25 cellular contexts compared by ENCODE assay signal in genomic region chr2:86213056-86213455, GRCh38. TPM values are rescaled to one million over a fixed set of nuclear protein-coding genes. Genes with fewer than 3 reads are reported as not detected.
DNase-seq lines count a peak whose midpoint lies in the region; ATAC-seq and TF ChIP-seq lines count a peak whose summit lies in the region.
"Had no signal": no experiment of that assay in that cellular context is flagged by ENCODE, and none has a peak within 500 bp of the region (broad histone marks: within the 10 kb centered on the region; RNA-seq: fewer than 3 reads in every experiment).

No MANE protein-coding gene starts in this region.

- H4K20me1 ChIP-seq in hepatocyte (ENCODE audit: insufficient read depth, poor library complexity, severe bottlenecking) = no peaks in the 10 kb centered on the region

- POLR2A ChIA-PET in Caco-2 (lab: Charles Lee) = no interaction called here

- H3K27ac ChIP-seq in hepatocyte = peak overlapping the region; percentile 70
- H3K27ac ChIP-seq in stomach = peak overlapping the region in 4 of 5 donors; percentile 39 to 75 (median 64)
- H3K27ac ChIP-seq: spleen, vagina had no signal

- TF ChIP-seq CTCF in hepatocyte (IDR thresholded peaks at IDR 0.05; ENCODE audit: poor library complexity) (no peak), stomach (IDR thresholded peaks at IDR 0.05) (no peak), Caco-2 (IDR thresholded peaks at IDR 0.05; ENCODE audit: insufficient read depth in 1 of 2, low read depth in 1 of 2, low read length in 1 of 2, severe bottlenecking in 1 of 2, unreplicated experiment in 1 of 2) (no peak)

- H3K9me2 ChIP-seq in hepatocyte (replicated peaks; ENCODE audit: insufficient read depth) = no peaks in the 10 kb centered on the region

- ATAC-seq in HG03565 (IDR thresholded peaks at IDR 0.05; ENCODE audit: unreplicated experiment) = no peak
- ATAC-seq: activated T-cell treated with anti-CD3 and anti-CD28 coated beads, Interleukin-2, amount 50 U/mL, for 72 hours; naive thymus-derived CD8-positive, alpha-beta T cell; SK-N-SH treated with all-trans-retinoic acid at 6 μM for 48 hours; stimulated activated naive B cell treated with anti-CD40 and anti-IgM and Interleukin-4, amounts not matched to agents 10 μg/mL and 1 μg/mL and 100 μg/mL, for 72 hours had no signal

- no peak overlapping the region for H3K4me2 ChIP-seq in hepatocyte

- BruUV-seq in Caco-2 (replicated peaks; lab: Mats Ljungman, UMichigan) = no TSS peak

- H3K9me3 ChIP-seq in hepatocyte (ENCODE audit: low read depth) (no peaks in the 10 kb centered on the region), stomach (no peaks in the 10 kb centered on the region), Caco-2 (no peaks in the 10 kb centered on the region)
- H3K9me3 ChIP-seq: BE2C, spleen, vagina had no signal

- H3K4me1 ChIP-seq in hepatocyte (ENCODE audit: insufficient read depth) = peaks cover 15% of the 10 kb centered on the region
- peaks cover 21 to 59% (median 40%) of the 10 kb centered on the region in 4 donors for H3K4me1 ChIP-seq in stomach
- peaks cover 30% of the 10 kb centered on the region for H3K4me1 ChIP-seq in Caco-2
- H3K4me1 ChIP-seq: BE2C, vagina had no signal

- no peak overlapping the region for H2AFZ ChIP-seq in hepatocyte

- H3K4me3 Mint-ChIP-seq in activated T-cell treated with anti-CD3 and anti-CD28 coated beads, Interleukin-2, amount 50 U/mL, for 24 hours = no peak overlapping the region
- no peak overlapping the region for H3K4me3 Mint-ChIP-seq in Caco-2 (ENCODE audit: unreplicated experiment)
- H3K4me3 Mint-ChIP-seq: activated naive CD4-positive, alpha-beta T cell treated with anti-CD3 and anti-CD28 coated beads, Interleukin-2, amount 10 ng/mL, durations not matched to agents 7 days and 5 days; activated T-cell treated with anti-CD3 and anti-CD28 coated beads, Interleukin-2, amount 50 U/mL, for 72 hours; naive thymus-derived CD8-positive, alpha-beta T cell; stimulated activated naive B cell treated with anti-CD40 and anti-IgM and Interleukin-4, amounts not matched to agents 10 μg/mL and 1 μg/mL and 100 μg/mL, for 72 hours had no signal

- TF ChIP-seq EP300 in stomach (IDR thresholded peaks at IDR 0.05) = no peak

- CTCF ChIA-PET in Caco-2 (lab: Charles Lee) = no interaction called here

- H3K36me3 ChIP-seq in hepatocyte (replicated peaks; ENCODE audit: insufficient read depth, low read depth) = no peaks in the 10 kb centered on the region
- H3K36me3 ChIP-seq in stomach = peaks cover 6 to 59% (median 51%) of the 10 kb centered on the region in 4 donors
- H3K36me3 ChIP-seq in Caco-2 (ENCODE audit: control insufficient read depth, insufficient read depth, low read length) = peaks cover 3% of the 10 kb centered on the region; the same call in 1 of the 2 replicates

- intact Hi-C loops in stomach (cut with DNase I; ENCODE audit: low total_unique reads) = no loop called here
- intact Hi-C loops in Caco-2 (cut with micrococcal nuclease; ENCODE audit: unreplicated experiment) = no loop called here

- no peaks in the 10 kb centered on the region for H3K79me2 ChIP-seq in hepatocyte

- H3K27me3 ChIP-seq in hepatocyte = no peaks in the 10 kb centered on the region
- no peaks in the 10 kb centered on the region for H3K27me3 ChIP-seq in stomach
- no peaks in the 10 kb centered on the region for H3K27me3 ChIP-seq in Caco-2 (replicated peaks; ENCODE audit: control insufficient read depth, insufficient read depth, low read length)
- H3K27me3 ChIP-seq: BE2C, spleen, vagina had no signal

- no peak overlapping the region for H3K4me3 ChIP-seq in hepatocyte
- no peak overlapping the region for H3K4me3 ChIP-seq in stomach
- H3K4me3 ChIP-seq in Caco-2 (ENCODE audit: low read depth, low read length) = no peak overlapping the region
- H3K4me3 ChIP-seq: spleen, vagina had no signal

- TF ChIP-seq POLR2A in stomach (IDR thresholded peaks at IDR 0.05) = no peak

- 57% methylated on average over 1 of the region's 1 CpG for WGBS in hepatocyte (ENCODE audit: low lambda C conversion rate, missing lambda C conversion rate)
- WGBS in stomach, 5 donors = 7 to 31% (median 21%) methylated on average over 1 of the region's 1 CpG

- peaks cover 3% of the 10 kb centered on the region for H3K4me1 Mint-ChIP-seq in activated T-cell treated with anti-CD3 and anti-CD28 coated beads, Interleukin-2, amount 50 U/mL, for 24 hours (ENCODE audit: low read depth)
- H3K4me1 Mint-ChIP-seq in Caco-2 (ENCODE audit: low read depth, unreplicated experiment) = peaks cover 29% of the 10 kb centered on the region

- no peak for DNase-seq in activated T-cell treated with anti-CD3 and anti-CD28 coated beads, Interleukin-2, amount 50 U/mL, for 24 hours
- DNase-seq in activated T-cell treated with anti-CD3 and anti-CD28 coated beads for 4 hours (no peak), NCI-H774 (lab: John Stamatoyannopoulos, UW) (peak; percentile 21), hepatocyte (ENCODE audit: low spot score) (no peak), stomach (no peak), Caco-2 (no peak)
- no peak for DNase-seq in activated effector memory CD4-positive, alpha-beta T cell treated with anti-CD3 and anti-CD28 coated beads, Interleukin-2, amount 50 U/mL, for 16 hours
- DNase-seq: activated CD4-positive, alpha-beta T cell treated with anti-CD3 and anti-CD28 coated beads for 48 hours; activated naive CD4-positive, alpha-beta T cell treated with anti-CD3 and anti-CD28 coated beads, Interleukin-2, amount 10 ng/mL, durations not matched to agents 7 days and 5 days; activated T-cell treated with anti-CD3 and anti-CD28 coated beads, Interleukin-2, amount 50 U/mL, for 72 hours; amygdala; BE2C; COR-L47; glutamatergic neuron; HCEC 1CT; kidney glomerular epithelial cell; naive thymus-derived CD8-positive, alpha-beta T cell; NCI-H526 treated with DMSO at 0.1 percent for 48 hours; retina; spleen; stimulated activated CD4-positive, alpha-beta T cell treated with anti-CD3 and anti-CD28 coated beads, Interleukin-4, amount 100 ng/mL, for 1 hour; stimulated activated naive B cell treated with anti-CD40 and anti-IgM and Interleukin-4, amounts not matched to agents 10 μg/mL and 1 μg/mL and 100 μg/mL, for 72 hours had no signal

- no peaks in the 10 kb centered on the region for H3K27me3 Mint-ChIP-seq in activated T-cell treated with anti-CD3 and anti-CD28 coated beads, Interleukin-2, amount 50 U/mL, for 24 hours
- no peaks in the 10 kb centered on the region for H3K27me3 Mint-ChIP-seq in Caco-2 (ENCODE audit: insufficient read depth, unreplicated experiment)
- H3K27me3 Mint-ChIP-seq: activated naive CD4-positive, alpha-beta T cell treated with anti-CD3 and anti-CD28 coated beads, Interleukin-2, amount 10 ng/mL, durations not matched to agents 7 days and 5 days; naive thymus-derived CD8-positive, alpha-beta T cell; stimulated activated naive B cell treated with anti-CD40 and anti-IgM and Interleukin-4, amounts not matched to agents 10 μg/mL and 1 μg/mL and 100 μg/mL, for 72 hours had no signal

- peaks cover 65% of the 10 kb centered on the region for H3K36me3 Mint-ChIP-seq in activated T-cell treated with anti-CD3 and anti-CD28 coated beads, Interleukin-2, amount 50 U/mL, for 24 hours (ENCODE audit: low read depth)
- peaks cover 45% of the 10 kb centered on the region for H3K36me3 Mint-ChIP-seq in Caco-2 (ENCODE audit: insufficient read depth, unreplicated experiment)

- peak overlapping the region; percentile 37 for H3K27ac Mint-ChIP-seq in activated T-cell treated with anti-CD3 and anti-CD28 coated beads, Interleukin-2, amount 50 U/mL, for 24 hours
- H3K27ac Mint-ChIP-seq in Caco-2 (ENCODE audit: unreplicated experiment) = no peak overlapping the region
- H3K27ac Mint-ChIP-seq: activated naive CD4-positive, alpha-beta T cell treated with anti-CD3 and anti-CD28 coated beads, Interleukin-2, amount 10 ng/mL, durations not matched to agents 7 days and 5 days had no signal

- H3K9me3 Mint-ChIP-seq in activated T-cell treated with anti-CD3 and anti-CD28 coated beads, Interleukin-2, amount 50 U/mL, for 24 hours = no peaks in the 10 kb centered on the region
- H3K9me3 Mint-ChIP-seq in Caco-2 (ENCODE audit: unreplicated experiment) = no peaks in the 10 kb centered on the region
- H3K9me3 Mint-ChIP-seq: activated T-cell treated with anti-CD3 and anti-CD28 coated beads, Interleukin-2, amount 50 U/mL, for 72 hours; stimulated activated naive B cell treated with anti-CD40 and anti-IgM and Interleukin-4, amounts not matched to agents 10 μg/mL and 1 μg/mL and 100 μg/mL, for 72 hours had no signal

RNA-seq across cellular contexts. Expression of gene MRPL35, which starts 13.8 kb away (rescaled TPM):
- total RNA-seq in hepatocyte (22.4 and 33.1 TPM in 2 replicates), stomach (10 to 100 TPM in 4 of 5 donors, 1 to 10 TPM in 1; 3.2 to 57.4 (median 17.4) TPM), Caco-2 (2022) (25.3 and 25.9 TPM in 2 replicates)
- polyA plus RNA-seq in hepatocyte (23.9 and 36.8 TPM in 2 replicates), stomach (10 to 100 TPM; 28.0 to 43.8 (median 32.5) TPM)

RNA-seq across cellular contexts. Expression of gene IMMT, which starts 17.8 kb away (rescaled TPM):
- 60.1 and 63.2 TPM in 2 replicates for total RNA-seq in hepatocyte
- 67.9 and 70.7 TPM in 2 replicates for polyA plus RNA-seq in hepatocyte
- total RNA-seq in stomach = 10 to 100 TPM; 30.1 to 94.5 (median 49.6) TPM
- 10 to 100 TPM; 37.3 to 45.1 (median 37.5) TPM for polyA plus RNA-seq in stomach
- 125 and 129 TPM in 2 replicates for total RNA-seq in Caco-2 (2022)
